27 cellular contexts compared by ENCODE assay signal in the genomic region with DNA sequence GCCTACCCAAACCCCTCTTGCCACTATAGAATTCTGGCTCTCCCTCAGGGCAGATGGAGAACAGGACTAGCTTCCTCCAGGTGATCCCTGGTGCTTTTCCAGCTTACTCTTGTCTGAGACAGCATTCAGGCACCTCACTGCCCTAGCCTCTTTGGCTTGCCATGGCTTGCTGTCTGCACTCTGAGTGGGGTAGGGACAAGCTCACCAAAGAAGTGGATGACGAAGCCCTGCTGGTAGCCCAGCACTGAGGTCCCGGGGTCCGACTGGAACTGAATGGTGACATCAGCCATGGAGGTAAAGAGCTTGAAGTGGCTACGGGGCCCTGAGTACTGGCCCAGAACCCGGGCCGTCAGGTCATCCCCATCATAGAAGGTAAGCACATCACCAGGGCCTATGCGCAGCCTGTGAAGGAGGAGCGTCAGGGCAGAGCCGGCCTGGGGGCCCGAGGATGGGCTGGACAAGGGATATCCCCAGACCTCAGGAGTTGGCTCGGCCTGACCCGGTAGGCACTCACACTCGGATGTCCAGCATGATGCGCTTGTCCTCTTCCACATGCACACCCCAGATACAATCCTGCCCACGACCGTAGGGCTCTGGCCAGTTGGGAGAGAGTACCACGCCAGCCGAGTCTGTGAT. TPM values are rescaled to one million over a fixed set of nuclear protein-coding genes. Genes with fewer than 3 reads are reported as not detected.
"Had no signal": no experiment of that assay in that cellular context is flagged by ENCODE, and none has a peak within 500 bp of the region (broad histone marks: within the 10 kb centered on the region; RNA-seq: fewer than 3 reads in every experiment).

No MANE protein-coding gene starts in this region.

- H3K36me3 ChIP-seq: transverse colon had no signal

- H3K9me3 ChIP-seq: esophagus muscularis mucosa, testis, transverse colon had no signal

- H3K27ac ChIP-seq: esophagus muscularis mucosa, foreskin keratinocyte, testis, transverse colon, WERI-Rb-1 had no signal

- H3K36me3 Mint-ChIP-seq: activated CD8-positive, alpha-beta memory T cell treated with anti-CD3 and anti-CD28 coated beads, Interleukin-2, amount 10 ng/mL, durations not matched to agents 7 days and 5 days; activated naive CD4-positive, alpha-beta T cell treated with anti-CD3 and anti-CD28 coated beads, Interleukin-2, amount 10 ng/mL, durations not matched to agents 7 days and 5 days; activated naive CD8-positive, alpha-beta T cell treated with anti-CD3 and anti-CD28 coated beads, Interleukin-2, amount 10 ng/mL, durations not matched to agents 7 days and 5 days; memory B cell had no signal

- H3K4me1 Mint-ChIP-seq: activated CD8-positive, alpha-beta memory T cell treated with anti-CD3 and anti-CD28 coated beads, Interleukin-2, amount 10 ng/mL, durations not matched to agents 7 days and 5 days; activated naive CD4-positive, alpha-beta T cell treated with anti-CD3 and anti-CD28 coated beads, Interleukin-2, amount 10 ng/mL, durations not matched to agents 7 days and 5 days; activated naive CD8-positive, alpha-beta T cell treated with anti-CD3 and anti-CD28 coated beads, Interleukin-2, amount 10 ng/mL, durations not matched to agents 7 days and 5 days; memory B cell; neural crest cell had no signal

- H3K4me3 Mint-ChIP-seq: activated CD8-positive, alpha-beta memory T cell treated with anti-CD3 and anti-CD28 coated beads, Interleukin-2, amount 10 ng/mL, durations not matched to agents 7 days and 5 days; activated CD8-positive, alpha-beta T cell treated with anti-CD3 and anti-CD28 coated beads, Interleukin-2, amount 10 ng/mL, durations not matched to agents 7 days and 5 days; activated naive CD4-positive, alpha-beta T cell treated with anti-CD3 and anti-CD28 coated beads, Interleukin-2, amount 10 ng/mL, durations not matched to agents 7 days and 5 days; activated naive CD8-positive, alpha-beta T cell treated with anti-CD3 and anti-CD28 coated beads, Interleukin-2, amount 10 ng/mL, durations not matched to agents 7 days and 5 days; dendritic cell treated with granulocyte-macrophage colony-stimulating factor and Interleukin-4, amounts not matched to agents 40 ng/mL and 50 ng/mL, for 4 days; endodermal cell; memory B cell; naive thymus-derived CD8-positive, alpha-beta T cell; neural crest cell; T-helper 17 cell had no signal

- H3K4me3 ChIP-seq: esophagus muscularis mucosa, testis, transverse colon had no signal

- DNase-seq: activated CD4-positive, alpha-beta T cell treated with anti-CD3 and anti-CD28 coated beads, Interleukin-2, amount 50 U/mL, for 1 hour; activated CD4-positive, CD25-positive, alpha-beta regulatory T cell treated with anti-CD3 and anti-CD28 coated beads, Interleukin-2, amount 50 U/mL, for 72 hours; activated CD8-positive, alpha-beta memory T cell treated with anti-CD3 and anti-CD28 coated beads, Interleukin-2, amount 10 ng/mL, durations not matched to agents 7 days and 5 days; activated CD8-positive, alpha-beta T cell treated with anti-CD3 and anti-CD28 coated beads, Interleukin-2, amount 10 ng/mL, durations not matched to agents 7 days and 5 days; activated effector memory CD4-positive, alpha-beta T cell treated with anti-CD3 and anti-CD28 coated beads, Interleukin-2, amount 50 U/mL, for 16 hours; activated naive CD4-positive, alpha-beta T cell treated with anti-CD3 and anti-CD28 coated beads, Interleukin-2, amount 10 ng/mL, durations not matched to agents 7 days and 5 days; activated naive CD8-positive, alpha-beta T cell treated with anti-CD3 and anti-CD28 coated beads, Interleukin-2, amount 10 ng/mL, durations not matched to agents 7 days and 5 days; endodermal cell; foreskin keratinocyte; left cardiac atrium; left ventricle myocardium superior; occipital lobe; stimulated activated CD4-positive, alpha-beta T cell treated with anti-CD3 and anti-CD28 coated beads, Interleukin-2, amount 100 ng/mL, for 48 hours; stimulated activated naive CD8-positive, alpha-beta T cell treated with anti-CD3 and anti-CD28 coated beads, Interleukin-15, Interleukin-2, amounts not matched to agents 100 U/mL and 50 U/mL, for 24 hours; T-helper 17 cell; T1000; testis; transverse colon; WERI-Rb-1 had no signal

- ATAC-seq: activated CD8-positive, alpha-beta memory T cell treated with anti-CD3 and anti-CD28 coated beads, Interleukin-2, amount 10 ng/mL, durations not matched to agents 7 days and 5 days; activated CD8-positive, alpha-beta T cell treated with anti-CD3 and anti-CD28 coated beads, Interleukin-2, amount 10 ng/mL, durations not matched to agents 7 days and 5 days; foreskin keratinocyte; left cardiac atrium; left ventricle myocardium superior; naive thymus-derived CD8-positive, alpha-beta T cell; right cardiac atrium; stimulated activated naive CD8-positive, alpha-beta T cell treated with anti-CD3 and anti-CD28 coated beads, Interleukin-15, Interleukin-2, amounts not matched to agents 100 U/mL and 50 U/mL, for 24 hours; T-helper 17 cell had no signal

- FAIRE-seq: islet of Langerhans had no signal

- H3K9me3 Mint-ChIP-seq: activated naive CD4-positive, alpha-beta T cell treated with anti-CD3 and anti-CD28 coated beads, Interleukin-2, amount 10 ng/mL, durations not matched to agents 7 days and 5 days; activated naive CD8-positive, alpha-beta T cell treated with anti-CD3 and anti-CD28 coated beads, Interleukin-2, amount 10 ng/mL, durations not matched to agents 7 days and 5 days; dendritic cell treated with granulocyte-macrophage colony-stimulating factor and Interleukin-4, amounts not matched to agents 40 ng/mL and 50 ng/mL, for 4 days; endodermal cell; memory B cell; naive thymus-derived CD8-positive, alpha-beta T cell; neural crest cell had no signal

- H3K4me1 ChIP-seq: esophagus muscularis mucosa, foreskin keratinocyte, testis, transverse colon had no signal

- H3K27me3 ChIP-seq: testis had no signal

- H3K27ac Mint-ChIP-seq: activated CD8-positive, alpha-beta memory T cell treated with anti-CD3 and anti-CD28 coated beads, Interleukin-2, amount 10 ng/mL, durations not matched to agents 7 days and 5 days; activated CD8-positive, alpha-beta T cell treated with anti-CD3 and anti-CD28 coated beads, Interleukin-2, amount 10 ng/mL, durations not matched to agents 7 days and 5 days; activated naive CD4-positive, alpha-beta T cell treated with anti-CD3 and anti-CD28 coated beads, Interleukin-2, amount 10 ng/mL, durations not matched to agents 7 days and 5 days; activated naive CD8-positive, alpha-beta T cell treated with anti-CD3 and anti-CD28 coated beads, Interleukin-2, amount 10 ng/mL, durations not matched to agents 7 days and 5 days; dendritic cell treated with granulocyte-macrophage colony-stimulating factor and Interleukin-4, amounts not matched to agents 40 ng/mL and 50 ng/mL, for 4 days; endodermal cell; memory B cell; naive thymus-derived CD8-positive, alpha-beta T cell; T-helper 17 cell had no signal

RNA-seq across cellular contexts. Expression of a gene that starts 46.9 kb away (rescaled TPM):
- total RNA-seq: activated CD8-positive, alpha-beta memory T cell treated with anti-CD3 and anti-CD28 coated beads, Interleukin-2, amount 10 ng/mL, durations not matched to agents 7 days and 5 days; activated CD8-positive, alpha-beta T cell treated with anti-CD3 and anti-CD28 coated beads, Interleukin-2, amount 10 ng/mL, durations not matched to agents 7 days and 5 days; activated naive CD8-positive, alpha-beta T cell treated with anti-CD3 and anti-CD28 coated beads, Interleukin-2, amount 10 ng/mL, durations not matched to agents 7 days and 5 days; foreskin keratinocyte; left ventricle myocardium superior; naive thymus-derived CD8-positive, alpha-beta T cell; right cardiac atrium; skeletal muscle tissue had no signal
- polyA plus RNA-seq: foreskin keratinocyte, right cardiac atrium had no signal
